Comparison of ENCODE assay signal across 8 cellular contexts in genomic region chr9:127801955-127802575, GRCh38. TPM values are rescaled to one million over a fixed set of nuclear protein-coding genes. Genes with fewer than 3 reads are reported as not detected.
A peak's percentile ranks its signal among the peaks of the same experiment; 100 is the strongest.
DNase-seq lines count a peak whose midpoint lies in the region; ATAC-seq, FAIRE-seq and TF ChIP-seq lines count a peak whose summit lies in the region.

No MANE protein-coding gene starts in this region.

- no peaks in the 10 kb centered on the region for H3K27me3 ChIP-seq in dorsolateral prefrontal cortex
- H3K27me3 ChIP-seq in neuron (ENCODE audit: insufficient read depth, low read length) = no peaks in the 10 kb centered on the region

- H3K9me3 ChIP-seq in neuron (ENCODE audit: low read length) = no peaks in the 10 kb centered on the region

- H3K4me3 ChIP-seq in dorsolateral prefrontal cortex (peak overlapping the region; percentile 53 to 93 (median 83)), neuron (ENCODE audit: low read length) (peak overlapping the region; percentile 62)

- no peak for FAIRE-seq in D721Med (lab: Jason Lieb, UNC)

- peak; percentile 75 to 86 for DNase-seq in NOMO-1 (lab: John Stamatoyannopoulos, UW; ENCODE audit: unreplicated experiment in 2 of 2)
- DNase-seq in dorsolateral prefrontal cortex = no peak
- no peak for DNase-seq in D721Med (ENCODE audit: insufficient read length, low spot score)
- DNase-seq in activated CD4-positive, CD25-positive, alpha-beta regulatory T cell treated with anti-CD3 and anti-CD28 coated beads, Interleukin-2, amount 50 U/mL, for 72 hours = no peak

- peak overlapping the region; percentile 88 for H2AFZ ChIP-seq in neuron (ENCODE audit: low read depth, low read length)

- H3K27ac ChIP-seq in dorsolateral prefrontal cortex = peak overlapping the region in 58 of 59 donors; percentile 32 to 94 (median 87)

- intact Hi-C loops in dorsolateral prefrontal cortex (cut with DNase I) = loop anchor here (1.0 to 5.0 kb wide), 5 partner anchors 15 to 115 kb away; partner anchors contain the start of genes CDK9 (in 2 of the 2) and ST6GALNAC4 (in 1 of the 2)

- peaks cover 17% of the 10 kb centered on the region for H3K4me1 ChIP-seq in neuron (ENCODE audit: insufficient read depth, low read length)

- peak; percentile 22 for ATAC-seq in GM18499 (IDR thresholded peaks at IDR 0.05; ENCODE audit: insufficient read depth, unreplicated experiment)
- no peak for ATAC-seq in GM18858 (IDR thresholded peaks at IDR 0.05; ENCODE audit: unreplicated experiment)
- no peak for ATAC-seq in HG03280 (IDR thresholded peaks at IDR 0.05; ENCODE audit: unreplicated experiment)

- peaks cover 12% of the 10 kb centered on the region for H3K36me3 ChIP-seq in neuron (ENCODE audit: insufficient read depth, low read length)

- TF ChIP-seq CTCF in dorsolateral prefrontal cortex (IDR thresholded peaks at IDR 0.05 in 54 of 56, conservative IDR thresholded peaks at IDR 0.05 in 2 of 56; ENCODE audit: low read depth in 1 of 56, partially characterized antibody in 56 of 56) = peak in 3 of 56 donors; percentile 18 to 29 (median 18)
- no peak for TF ChIP-seq CTCF in D721Med (IDR thresholded peaks at IDR 0.05; ENCODE audit: insufficient read depth, missing control alignments)

RNA-seq across cellular contexts. Expression of gene FPGS, which starts 0.6 kb away (rescaled TPM):
- total RNA-seq in dorsolateral prefrontal cortex = 10 to 100 TPM; 19.5 to 55.8 (median 36.6) TPM

RNA-seq across cellular contexts. Expression of gene CDK9, which starts 16.2 kb away (rescaled TPM):
- 100 to 1,000 TPM in 89 of 120 experiments, 10 to 100 TPM in 31; 78.5 to 153 (median 110) TPM for total RNA-seq in dorsolateral prefrontal cortex

RNA-seq across cellular contexts. Expression of gene SH2D3C, which starts 23.6 kb away (rescaled TPM):
- total RNA-seq in dorsolateral prefrontal cortex = 10 to 100 TPM in 118 of 120 experiments, 1 to 10 TPM in 2; 9.3 to 27.9 (median 17.3) TPM

RNA-seq across cellular contexts. Expression of gene ENG, which starts 52.4 kb away (rescaled TPM):
- 10 to 100 TPM; 10.3 to 92.1 (median 25.6) TPM for total RNA-seq in dorsolateral prefrontal cortex

Comparison
In these comparisons a context has a peak if more than half of its experiments do, and no peak if none do; other contexts are left out.
1. DNase-seq: peak in NOMO-1 (2 of 2); none in dorsolateral prefrontal cortex (0 of 10), D721Med (single experiment) and activated CD4-positive, CD25-positive, alpha-beta regulatory T cell treated with anti-CD3 and anti-CD28 coated beads, Interleukin-2, amount 50 U/mL, for 72 hours (single experiment).